Comparison of ENCODE assay signal across 9 cellular contexts in the genomic region with DNA sequence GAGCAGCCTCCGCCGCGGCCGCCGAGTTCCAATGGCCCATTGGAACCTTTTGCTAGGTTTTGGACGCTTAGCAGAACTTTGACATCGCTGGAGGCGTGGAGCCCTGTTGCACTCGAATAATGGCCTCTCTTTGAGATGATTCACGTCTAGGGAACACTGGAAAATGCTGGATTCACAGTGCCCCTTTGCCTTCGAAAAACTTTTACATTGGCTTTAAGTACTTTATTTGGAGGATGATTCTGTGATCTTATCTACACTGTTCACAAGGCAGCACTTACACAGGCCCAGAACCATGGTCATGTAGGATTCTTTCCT. TPM values are rescaled to one million over a fixed set of nuclear protein-coding genes. Genes with fewer than 3 reads are reported as not detected.
DNase-seq lines count a peak whose midpoint lies in the region; ATAC-seq and TF ChIP-seq lines count a peak whose summit lies in the region.
"Had no signal": no experiment of that assay in that cellular context is flagged by ENCODE, and none has a peak within 500 bp of the region (broad histone marks: within the 10 kb centered on the region; RNA-seq: fewer than 3 reads in every experiment).

No MANE protein-coding gene starts in this region.

- no peak for ATAC-seq in GM21825 (IDR thresholded peaks at IDR 0.05; ENCODE audit: unreplicated experiment)

- H3K4me1 ChIP-seq in SJCRH30: no peaks in the 10 kb centered on the region
- H3K4me1 ChIP-seq in trophoblast cell (ENCODE audit: control insufficient read depth in 1 of 2, insufficient read depth in 2 of 2, low read length in 2 of 2): peaks cover 0 to 4% of the 10 kb centered on the region in 2 experiments

- peaks cover 10% of the 10 kb centered on the region for H3K79me2 ChIP-seq in trophoblast cell (ENCODE audit: control insufficient read depth, insufficient read depth, low read length, poor library complexity)

- H3K27me3 ChIP-seq in SJCRH30 (no peaks in the 10 kb centered on the region), trophoblast cell (ENCODE audit: insufficient read depth, low read length) (no peaks in the 10 kb centered on the region)

- H4K91ac ChIP-seq in trophoblast cell (ENCODE audit: low read depth, low read length): peak overlapping the region; percentile 77

- H3K9ac ChIP-seq in trophoblast cell (ENCODE audit: low read length): peak overlapping the region; percentile 84

- H2BK5ac ChIP-seq in trophoblast cell (ENCODE audit: low read depth, low read length, poor library complexity): peak overlapping the region; percentile 28

- H3K4me3 ChIP-seq in GM08714 (ENCODE audit: low read length): peak overlapping the region; percentile 74; the same call in 1 of the 2 replicates
- peak overlapping the region; percentile 77 for H3K4me3 ChIP-seq in SJCRH30
- H3K4me3 ChIP-seq in fibroblast of pulmonary artery (replicated peaks; ENCODE audit: low read depth, low read length): peak overlapping the region; percentile 78
- H3K4me3 ChIP-seq in trophoblast cell (ENCODE audit: low read depth, low read length): peak overlapping the region; percentile 92

- peak overlapping the region; percentile 28 for H3K14ac ChIP-seq in trophoblast cell (ENCODE audit: low read length)

- H2AK5ac ChIP-seq in trophoblast cell (ENCODE audit: low read length): no peak overlapping the region

- H3K36me3 ChIP-seq in SJCRH30: no peaks in the 10 kb centered on the region
- H3K36me3 ChIP-seq in trophoblast cell (ENCODE audit: control insufficient read depth in 1 of 2, insufficient read depth in 2 of 2, low read length in 2 of 2): no peaks in the 10 kb centered on the region

- H4K8ac ChIP-seq in trophoblast cell (ENCODE audit: low read depth, low read length): peak overlapping the region; percentile 77

- no peak for DNase-seq in SJCRH30
- DNase-seq in fibroblast of pulmonary artery (ENCODE audit: low read depth): no peak
- DNase-seq in trophoblast cell: peak in 1 of 2 donors; percentile 75
- no peak for DNase-seq in NAMALWA (ENCODE audit: low spot score)
- no peak for DNase-seq in T-helper 1 cell
- DNase-seq in NCI-H82 treated with DMSO at 0.1 percent for 48 hours (lab: John Stamatoyannopoulos, UW; ENCODE audit: unreplicated experiment): no peak

- H2BK120ac ChIP-seq in trophoblast cell (ENCODE audit: insufficient read depth, low read length, poor library complexity): peak overlapping the region; percentile 59

- no peak overlapping the region for H3K23ac ChIP-seq in trophoblast cell (ENCODE audit: low read length)

- H3K9me3 ChIP-seq in SJCRH30 (replicated peaks) (no peaks in the 10 kb centered on the region), trophoblast cell (ENCODE audit: insufficient read depth, low read depth, low read length) (no peaks in the 10 kb centered on the region)

- WGBS in trophoblast cell (ENCODE audit: extremely low coverage, insufficient coverage, insufficient read length): no CpG with 5 or more reads among the region's 11 CpGs

- H2AFZ ChIP-seq in trophoblast cell (ENCODE audit: insufficient read depth, low read length, poor library complexity): peak overlapping the region; percentile 89

- TF ChIP-seq CTCF in fibroblast of pulmonary artery (IDR thresholded peaks at IDR 0.05; ENCODE audit: low read length, missing control alignments): no peak

- H3K18ac ChIP-seq in trophoblast cell (ENCODE audit: low read length): peak overlapping the region; percentile 81

- H3K27ac ChIP-seq in SJCRH30 (peak overlapping the region; percentile 41), trophoblast cell (ENCODE audit: low read depth, low read length) (peak overlapping the region; percentile 60)

- peak overlapping the region; percentile 78 for H3K4me2 ChIP-seq in trophoblast cell (ENCODE audit: low read length)

- H3K4ac ChIP-seq in trophoblast cell (ENCODE audit: low read depth, low read length): peak overlapping the region; percentile 11

- peak overlapping the region; percentile 50 for H4K12ac ChIP-seq in trophoblast cell (ENCODE audit: low read depth, low read length)

- no peak overlapping the region for H2BK12ac ChIP-seq in trophoblast cell (ENCODE audit: low read length)

- H3K79me1 ChIP-seq in trophoblast cell (ENCODE audit: low read length): peaks cover 14% of the 10 kb centered on the region

RNA-seq across cellular contexts. Expression of a gene that starts 0.5 kb away (rescaled TPM):
- total RNA-seq in SJCRH30 (2014; rRNA removed; shearing (Covaris generic)): 13.9 and 16.5 TPM in 2 replicates
- 37.1 and 38.1 TPM in 2 replicates for polyA plus RNA-seq in trophoblast cell (2013)

RNA-seq across cellular contexts. Expression of a gene that starts 52.0 kb away (rescaled TPM):
- total RNA-seq in SJCRH30 (2014; rRNA removed; shearing (Covaris generic)): 0.14 and 0.43 TPM in 2 replicates
- polyA plus RNA-seq in trophoblast cell (2013): 1.8 and 2.2 TPM in 2 replicates
- total RNA-seq: RPMI7951 had no signal
